In the genomic region with DNA sequence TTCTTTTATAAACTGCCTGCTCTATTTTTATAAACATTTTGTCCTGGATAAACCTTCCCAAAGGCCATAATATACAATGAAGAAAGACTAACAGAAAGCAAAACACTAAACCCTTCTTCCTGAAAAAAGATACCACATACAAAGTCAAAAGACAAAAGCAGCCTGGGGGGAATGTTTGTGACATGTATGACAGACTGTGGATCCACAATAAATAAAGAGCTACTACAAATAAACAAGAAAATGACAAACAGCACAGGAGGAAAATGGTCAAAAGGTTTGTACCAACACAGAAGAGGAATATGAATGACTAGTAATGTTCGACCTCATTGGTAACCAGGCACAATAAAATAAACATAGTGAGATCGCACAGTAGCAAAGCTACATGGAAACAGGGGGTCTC, we compare ENCODE assay signal across 3 cellular contexts.
TF ChIP-seq lines count a peak whose summit lies in the region.

No MANE protein-coding gene starts in this region.

TF ChIP-seq in IMR-90, 13 proteins besides CTCF, POLR2A, EP300 and RAD21:
- no peak for TF ChIP-seq RFX5 (IDR thresholded peaks at IDR 0.05; ENCODE audit: low read depth, low read length)
- no peak for TF ChIP-seq CEBPB (IDR thresholded peaks at IDR 0.05; ENCODE audit: low read depth, low read length)
- TF ChIP-seq, protein P1, sequence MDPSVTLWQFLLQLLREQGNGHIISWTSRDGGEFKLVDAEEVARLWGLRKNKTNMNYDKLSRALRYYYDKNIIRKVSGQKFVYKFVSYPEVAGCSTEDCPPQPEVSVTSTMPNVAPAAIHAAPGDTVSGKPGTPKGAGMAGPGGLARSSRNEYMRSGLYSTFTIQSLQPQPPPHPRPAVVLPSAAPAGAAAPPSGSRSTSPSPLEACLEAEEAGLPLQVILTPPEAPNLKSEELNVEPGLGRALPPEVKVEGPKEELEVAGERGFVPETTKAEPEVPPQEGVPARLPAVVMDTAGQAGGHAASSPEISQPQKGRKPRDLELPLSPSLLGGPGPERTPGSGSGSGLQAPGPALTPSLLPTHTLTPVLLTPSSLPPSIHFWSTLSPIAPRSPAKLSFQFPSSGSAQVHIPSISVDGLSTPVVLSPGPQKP (IDR thresholded peaks at IDR 0.05; ENCODE audit: borderline replicate concordance, low read depth, low read length), result no peak
- no peak for TF ChIP-seq FOS (IDR thresholded peaks at IDR 0.05; ENCODE audit: low read depth, low read length)
- TF ChIP-seq BHLHE40 (IDR thresholded peaks at IDR 0.05; ENCODE audit: low read depth, low read length), result no peak
- no peak for TF ChIP-seq MAZ (IDR thresholded peaks at IDR 0.05; ENCODE audit: borderline replicate concordance, low read depth, low read length)
- TF ChIP-seq RCOR1 (IDR thresholded peaks at IDR 0.05; ENCODE audit: insufficient replicate concordance, low read length), result no peak
- TF ChIP-seq MXI1 (IDR thresholded peaks at IDR 0.05; ENCODE audit: borderline replicate concordance, low read depth, low read length), result no peak
- TF ChIP-seq, protein P2, sequence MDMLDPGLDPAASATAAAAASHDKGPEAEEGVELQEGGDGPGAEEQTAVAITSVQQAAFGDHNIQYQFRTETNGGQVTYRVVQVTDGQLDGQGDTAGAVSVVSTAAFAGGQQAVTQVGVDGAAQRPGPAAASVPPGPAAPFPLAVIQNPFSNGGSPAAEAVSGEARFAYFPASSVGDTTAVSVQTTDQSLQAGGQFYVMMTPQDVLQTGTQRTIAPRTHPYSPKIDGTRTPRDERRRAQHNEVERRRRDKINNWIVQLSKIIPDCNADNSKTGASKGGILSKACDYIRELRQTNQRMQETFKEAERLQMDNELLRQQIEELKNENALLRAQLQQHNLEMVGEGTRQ (IDR thresholded peaks at IDR 0.05; ENCODE audit: low read depth, low read length), result no peak
- TF ChIP-seq SMC3 (IDR thresholded peaks at IDR 0.05; ENCODE audit: low read depth, low read length), result no peak
- no peak for TF ChIP-seq MAFK (IDR thresholded peaks at IDR 0.05; ENCODE audit: low read depth, low read length)
- no peak for TF ChIP-seq NFE2L2 (IDR thresholded peaks at IDR 0.05; ENCODE audit: low read depth, low read length)

TF ChIP-seq in WTC11, 78 proteins besides CTCF, POLR2A, EP300 and RAD21:
- TF ChIP-seq ZNF423 (CRISPR knock-in tag; IDR thresholded peaks at IDR 0.05) (no peak), TP53 (CRISPR knock-in tag; IDR thresholded peaks at IDR 0.05) (no peak), NR2C2 (CRISPR knock-in tag; IDR thresholded peaks at IDR 0.05) (no peak), ZNF263 (CRISPR knock-in tag; IDR thresholded peaks at IDR 0.05; ENCODE audit: low read depth) (no peak), CBFB (CRISPR knock-in tag; IDR thresholded peaks at IDR 0.05; ENCODE audit: low read depth) (no peak)
- TF ChIP-seq, protein P3, sequence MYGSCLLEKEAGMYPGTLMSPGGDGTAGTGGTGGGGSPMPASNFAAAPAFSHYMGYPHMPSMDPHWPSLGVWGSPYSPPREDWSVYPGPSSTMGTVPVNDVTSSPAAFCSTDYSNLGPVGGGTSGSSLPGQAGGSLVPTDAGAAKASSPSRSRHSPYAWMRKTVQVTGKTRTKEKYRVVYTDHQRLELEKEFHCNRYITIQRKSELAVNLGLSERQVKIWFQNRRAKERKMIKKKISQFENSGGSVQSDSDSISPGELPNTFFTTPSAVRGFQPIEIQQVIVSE (CRISPR knock-in tag; IDR thresholded peaks at IDR 0.05; ENCODE audit: borderline replicate concordance), result no peak
- TF ChIP-seq, protein P4, sequence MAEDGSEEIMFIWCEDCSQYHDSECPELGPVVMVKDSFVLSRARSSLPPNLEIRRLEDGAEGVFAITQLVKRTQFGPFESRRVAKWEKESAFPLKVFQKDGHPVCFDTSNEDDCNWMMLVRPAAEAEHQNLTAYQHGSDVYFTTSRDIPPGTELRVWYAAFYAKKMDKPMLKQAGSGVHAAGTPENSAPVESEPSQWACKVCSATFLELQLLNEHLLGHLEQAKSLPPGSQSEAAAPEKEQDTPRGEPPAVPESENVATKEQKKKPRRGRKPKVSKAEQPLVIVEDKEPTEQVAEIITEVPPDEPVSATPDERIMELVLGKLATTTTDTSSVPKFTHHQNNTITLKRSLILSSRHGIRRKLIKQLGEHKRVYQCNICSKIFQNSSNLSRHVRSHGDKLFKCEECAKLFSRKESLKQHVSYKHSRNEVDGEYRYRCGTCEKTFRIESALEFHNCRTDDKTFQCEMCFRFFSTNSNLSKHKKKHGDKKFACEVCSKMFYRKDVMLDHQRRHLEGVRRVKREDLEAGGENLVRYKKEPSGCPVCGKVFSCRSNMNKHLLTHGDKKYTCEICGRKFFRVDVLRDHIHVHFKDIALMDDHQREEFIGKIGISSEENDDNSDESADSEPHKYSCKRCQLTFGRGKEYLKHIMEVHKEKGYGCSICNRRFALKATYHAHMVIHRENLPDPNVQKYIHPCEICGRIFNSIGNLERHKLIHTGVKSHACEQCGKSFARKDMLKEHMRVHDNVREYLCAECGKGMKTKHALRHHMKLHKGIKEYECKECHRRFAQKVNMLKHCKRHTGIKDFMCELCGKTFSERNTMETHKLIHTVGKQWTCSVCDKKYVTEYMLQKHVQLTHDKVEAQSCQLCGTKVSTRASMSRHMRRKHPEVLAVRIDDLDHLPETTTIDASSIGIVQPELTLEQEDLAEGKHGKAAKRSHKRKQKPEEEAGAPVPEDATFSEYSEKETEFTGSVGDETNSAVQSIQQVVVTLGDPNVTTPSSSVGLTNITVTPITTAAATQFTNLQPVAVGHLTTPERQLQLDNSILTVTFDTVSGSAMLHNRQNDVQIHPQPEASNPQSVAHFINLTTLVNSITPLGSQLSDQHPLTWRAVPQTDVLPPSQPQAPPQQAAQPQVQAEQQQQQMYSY (CRISPR knock-in tag; IDR thresholded peaks at IDR 0.05), result no peak
TF ChIP-seq in WTC11: peak in this region for 0.

TF ChIP-seq in GM23338, 12 proteins besides CTCF, POLR2A, EP300 and RAD21:
- TF ChIP-seq JUNB (IDR thresholded peaks at IDR 0.05; ENCODE audit: unreplicated experiment) (no peak), POLR2AphosphoS5 (IDR thresholded peaks at IDR 0.05; ENCODE audit: low read depth) (no peak), EZH2 (IDR thresholded peaks at IDR 0.05; ENCODE audit: low read depth, unreplicated experiment) (no peak), EZH2phosphoT487 (IDR thresholded peaks at IDR 0.05; ENCODE audit: unreplicated experiment) (no peak), ZNF331 (CRISPR knock-in tag; IDR thresholded peaks at IDR 0.05; ENCODE audit: low read depth) (no peak), ZNF114 (CRISPR knock-in tag; IDR thresholded peaks at IDR 0.05) (no peak), CREB1 (CRISPR knock-in tag; IDR thresholded peaks at IDR 0.05; ENCODE audit: low read depth) (no peak), STAT1 (IDR thresholded peaks at IDR 0.05; ENCODE audit: unreplicated experiment) (no peak), NANOG (IDR thresholded peaks at IDR 0.05; ENCODE audit: borderline replicate concordance) (no peak)
- TF ChIP-seq, protein P5, sequence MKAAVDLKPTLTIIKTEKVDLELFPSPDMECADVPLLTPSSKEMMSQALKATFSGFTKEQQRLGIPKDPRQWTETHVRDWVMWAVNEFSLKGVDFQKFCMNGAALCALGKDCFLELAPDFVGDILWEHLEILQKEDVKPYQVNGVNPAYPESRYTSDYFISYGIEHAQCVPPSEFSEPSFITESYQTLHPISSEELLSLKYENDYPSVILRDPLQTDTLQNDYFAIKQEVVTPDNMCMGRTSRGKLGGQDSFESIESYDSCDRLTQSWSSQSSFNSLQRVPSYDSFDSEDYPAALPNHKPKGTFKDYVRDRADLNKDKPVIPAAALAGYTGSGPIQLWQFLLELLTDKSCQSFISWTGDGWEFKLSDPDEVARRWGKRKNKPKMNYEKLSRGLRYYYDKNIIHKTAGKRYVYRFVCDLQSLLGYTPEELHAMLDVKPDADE (IDR thresholded peaks at IDR 0.05), result no peak
- TF ChIP-seq, protein P6, sequence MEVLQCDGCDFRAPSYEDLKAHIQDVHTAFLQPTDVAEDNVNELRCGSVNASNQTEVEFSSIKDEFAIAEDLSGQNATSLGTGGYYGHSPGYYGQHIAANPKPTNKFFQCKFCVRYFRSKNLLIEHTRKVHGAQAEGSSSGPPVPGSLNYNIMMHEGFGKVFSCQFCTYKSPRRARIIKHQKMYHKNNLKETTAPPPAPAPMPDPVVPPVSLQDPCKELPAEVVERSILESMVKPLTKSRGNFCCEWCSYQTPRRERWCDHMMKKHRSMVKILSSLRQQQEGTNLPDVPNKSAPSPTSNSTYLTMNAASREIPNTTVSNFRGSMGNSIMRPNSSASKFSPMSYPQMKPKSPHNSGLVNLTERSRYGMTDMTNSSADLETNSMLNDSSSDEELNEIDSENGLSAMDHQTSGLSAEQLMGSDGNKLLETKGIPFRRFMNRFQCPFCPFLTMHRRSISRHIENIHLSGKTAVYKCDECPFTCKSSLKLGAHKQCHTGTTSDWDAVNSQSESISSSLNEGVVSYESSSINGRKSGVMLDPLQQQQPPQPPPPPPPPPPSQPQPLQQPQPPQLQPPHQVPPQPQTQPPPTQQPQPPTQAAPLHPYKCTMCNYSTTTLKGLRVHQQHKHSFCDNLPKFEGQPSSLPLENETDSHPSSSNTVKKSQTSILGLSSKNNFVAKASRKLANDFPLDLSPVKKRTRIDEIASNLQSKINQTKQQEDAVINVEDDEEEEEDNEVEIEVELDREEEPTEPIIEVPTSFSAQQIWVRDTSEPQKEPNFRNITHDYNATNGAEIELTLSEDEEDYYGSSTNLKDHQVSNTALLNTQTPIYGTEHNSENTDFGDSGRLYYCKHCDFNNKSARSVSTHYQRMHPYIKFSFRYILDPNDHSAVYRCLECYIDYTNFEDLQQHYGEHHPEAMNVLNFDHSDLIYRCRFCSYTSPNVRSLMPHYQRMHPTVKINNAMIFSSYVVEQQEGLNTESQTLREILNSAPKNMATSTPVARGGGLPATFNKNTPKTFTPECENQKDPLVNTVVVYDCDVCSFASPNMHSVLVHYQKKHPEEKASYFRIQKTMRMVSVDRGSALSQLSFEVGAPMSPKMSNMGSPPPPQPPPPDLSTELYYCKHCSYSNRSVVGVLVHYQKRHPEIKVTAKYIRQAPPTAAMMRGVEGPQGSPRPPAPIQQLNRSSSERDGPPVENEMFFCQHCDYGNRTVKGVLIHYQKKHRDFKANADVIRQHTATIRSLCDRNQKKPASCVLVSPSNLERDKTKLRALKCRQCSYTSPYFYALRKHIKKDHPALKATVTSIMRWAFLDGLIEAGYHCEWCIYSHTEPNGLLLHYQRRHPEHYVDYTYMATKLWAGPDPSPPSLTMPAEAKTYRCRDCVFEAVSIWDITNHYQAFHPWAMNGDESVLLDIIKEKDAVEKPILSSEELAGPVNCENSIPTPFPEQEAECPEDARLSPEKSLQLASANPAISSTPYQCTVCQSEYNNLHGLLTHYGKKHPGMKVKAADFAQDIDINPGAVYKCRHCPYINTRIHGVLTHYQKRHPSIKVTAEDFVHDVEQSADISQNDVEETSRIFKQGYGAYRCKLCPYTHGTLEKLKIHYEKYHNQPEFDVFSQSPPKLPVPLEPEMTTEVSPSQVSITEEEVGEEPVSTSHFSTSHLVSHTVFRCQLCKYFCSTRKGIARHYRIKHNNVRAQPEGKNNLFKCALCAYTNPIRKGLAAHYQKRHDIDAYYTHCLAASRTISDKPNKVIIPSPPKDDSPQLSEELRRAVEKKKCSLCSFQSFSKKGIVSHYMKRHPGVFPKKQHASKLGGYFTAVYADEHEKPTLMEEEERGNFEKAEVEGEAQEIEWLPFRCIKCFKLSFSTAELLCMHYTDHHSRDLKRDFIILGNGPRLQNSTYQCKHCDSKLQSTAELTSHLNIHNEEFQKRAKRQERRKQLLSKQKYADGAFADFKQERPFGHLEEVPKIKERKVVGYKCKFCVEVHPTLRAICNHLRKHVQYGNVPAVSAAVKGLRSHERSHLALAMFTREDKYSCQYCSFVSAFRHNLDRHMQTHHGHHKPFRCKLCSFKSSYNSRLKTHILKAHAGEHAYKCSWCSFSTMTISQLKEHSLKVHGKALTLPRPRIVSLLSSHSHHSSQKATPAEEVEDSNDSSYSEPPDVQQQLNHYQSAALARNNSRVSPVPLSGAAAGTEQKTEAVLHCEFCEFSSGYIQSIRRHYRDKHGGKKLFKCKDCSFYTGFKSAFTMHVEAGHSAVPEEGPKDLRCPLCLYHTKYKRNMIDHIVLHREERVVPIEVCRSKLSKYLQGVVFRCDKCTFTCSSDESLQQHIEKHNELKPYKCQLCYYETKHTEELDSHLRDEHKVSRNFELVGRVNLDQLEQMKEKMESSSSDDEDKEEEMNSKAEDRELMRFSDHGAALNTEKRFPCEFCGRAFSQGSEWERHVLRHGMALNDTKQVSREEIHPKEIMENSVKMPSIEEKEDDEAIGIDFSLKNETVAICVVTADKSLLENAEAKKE (CRISPR knock-in tag; IDR thresholded peaks at IDR 0.05), result no peak
- TF ChIP-seq, protein P7, sequence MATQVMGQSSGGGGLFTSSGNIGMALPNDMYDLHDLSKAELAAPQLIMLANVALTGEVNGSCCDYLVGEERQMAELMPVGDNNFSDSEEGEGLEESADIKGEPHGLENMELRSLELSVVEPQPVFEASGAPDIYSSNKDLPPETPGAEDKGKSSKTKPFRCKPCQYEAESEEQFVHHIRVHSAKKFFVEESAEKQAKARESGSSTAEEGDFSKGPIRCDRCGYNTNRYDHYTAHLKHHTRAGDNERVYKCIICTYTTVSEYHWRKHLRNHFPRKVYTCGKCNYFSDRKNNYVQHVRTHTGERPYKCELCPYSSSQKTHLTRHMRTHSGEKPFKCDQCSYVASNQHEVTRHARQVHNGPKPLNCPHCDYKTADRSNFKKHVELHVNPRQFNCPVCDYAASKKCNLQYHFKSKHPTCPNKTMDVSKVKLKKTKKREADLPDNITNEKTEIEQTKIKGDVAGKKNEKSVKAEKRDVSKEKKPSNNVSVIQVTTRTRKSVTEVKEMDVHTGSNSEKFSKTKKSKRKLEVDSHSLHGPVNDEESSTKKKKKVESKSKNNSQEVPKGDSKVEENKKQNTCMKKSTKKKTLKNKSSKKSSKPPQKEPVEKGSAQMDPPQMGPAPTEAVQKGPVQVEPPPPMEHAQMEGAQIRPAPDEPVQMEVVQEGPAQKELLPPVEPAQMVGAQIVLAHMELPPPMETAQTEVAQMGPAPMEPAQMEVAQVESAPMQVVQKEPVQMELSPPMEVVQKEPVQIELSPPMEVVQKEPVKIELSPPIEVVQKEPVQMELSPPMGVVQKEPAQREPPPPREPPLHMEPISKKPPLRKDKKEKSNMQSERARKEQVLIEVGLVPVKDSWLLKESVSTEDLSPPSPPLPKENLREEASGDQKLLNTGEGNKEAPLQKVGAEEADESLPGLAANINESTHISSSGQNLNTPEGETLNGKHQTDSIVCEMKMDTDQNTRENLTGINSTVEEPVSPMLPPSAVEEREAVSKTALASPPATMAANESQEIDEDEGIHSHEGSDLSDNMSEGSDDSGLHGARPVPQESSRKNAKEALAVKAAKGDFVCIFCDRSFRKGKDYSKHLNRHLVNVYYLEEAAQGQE (IDR thresholded peaks at IDR 0.05; ENCODE audit: unreplicated experiment), result no peak
